Comparison of ENCODE assay signal across 1 cellular context in the genomic region with DNA sequence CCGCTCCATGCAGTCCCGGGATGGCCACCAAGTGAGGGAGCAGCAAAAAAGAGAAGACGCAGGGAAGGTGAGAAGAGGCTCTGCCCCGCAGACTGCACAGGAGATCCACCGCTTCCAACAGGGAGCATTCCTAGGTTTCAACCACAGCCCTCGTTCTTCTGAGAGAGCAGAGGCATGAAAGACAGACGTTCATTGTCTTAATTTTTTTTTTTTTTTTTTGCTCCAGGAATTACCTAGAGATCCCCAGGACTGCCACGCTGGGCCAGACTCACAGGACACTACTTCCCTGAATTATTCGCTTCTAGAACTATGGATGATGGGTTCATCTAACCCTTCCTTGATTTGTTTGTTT.
TF ChIP-seq lines count a peak whose summit lies in the region.

No MANE protein-coding gene starts in this region.

TF ChIP-seq in endothelial cell of umbilical vein, 7 proteins besides CTCF, POLR2A, EP300 and RAD21:
- TF ChIP-seq JUN (IDR thresholded peaks at IDR 0.05; ENCODE audit: borderline replicate concordance, insufficient read depth, insufficient read length, low read depth) (no peak), MAX (IDR thresholded peaks at IDR 0.05; ENCODE audit: insufficient read depth, insufficient read length) (no peak), MYC (IDR thresholded peaks at IDR 0.05; ENCODE audit: low read depth, low read length) (no peak), EZH2 (IDR thresholded peaks at IDR 0.05; ENCODE audit: borderline replicate concordance, low read depth, low read length, severe bottlenecking) (peak; percentile 5), POLR2AphosphoS5 (IDR thresholded peaks at IDR 0.05; ENCODE audit: insufficient read depth, low read depth, low read length) (no peak), FOS (IDR thresholded peaks at IDR 0.05; ENCODE audit: borderline replicate concordance, insufficient read depth, low read length) (no peak), GATA2 (IDR thresholded peaks at IDR 0.05; ENCODE audit: insufficient read depth, insufficient read length, low read depth, low read length) (no peak)
